Comparison of ENCODE assay signal across 9 cellular contexts in genomic region chr13:109326601-109327000, GRCh38.
"Had no signal": no experiment of that assay in that cellular context is flagged by ENCODE, and none has a peak within 500 bp of the region (broad histone marks: within the 10 kb centered on the region; RNA-seq: fewer than 3 reads in every experiment).

No MANE protein-coding gene starts in this region.

- H3K9me3 ChIP-seq: HAP-1 had no signal

- H3K4me3 ChIP-seq: GM23248, GM23338, HAP-1 had no signal

- H3K4me2 ChIP-seq: GM23338 had no signal

- H3K4me1 ChIP-seq: HAP-1 had no signal

- H3K27ac ChIP-seq: GM23248 had no signal

- H3K9ac ChIP-seq: GM23248 had no signal

- H3K36me3 ChIP-seq: HAP-1 had no signal

- DNase-seq: GM23248, GOT3, H7, H9, HCEC 1CT, HFFc6 had no signal

- FAIRE-seq: H1 had no signal
